17 cellular contexts compared by ENCODE assay signal in genomic region chr2:166282178-166282577, GRCh38.
"Had no signal": no experiment of that assay in that cellular context is flagged by ENCODE, and none has a peak within 500 bp of the region (broad histone marks: within the 10 kb centered on the region; RNA-seq: fewer than 3 reads in every experiment).

No MANE protein-coding gene starts in this region.

- DNase-seq: activated CD4-positive, alpha-beta T cell treated with anti-CD3 and anti-CD28 coated beads for 1 hour; activated CD4-positive, alpha-beta T cell treated with anti-CD3 and anti-CD28 coated beads, Interleukin-2, amount 50 U/mL, for 4 hours; activated naive CD4-positive, alpha-beta T cell; activated naive CD8-positive, alpha-beta T cell treated with anti-CD3 and anti-CD28 coated beads, Interleukin-2, amount 10 ng/mL, durations not matched to agents 7 days and 5 days; activated T-cell treated with anti-CD3 and anti-CD28 coated beads for 4 hours; central memory CD4-positive, alpha-beta T cell; glutamatergic neuron; hypothalamus; left ventricle myocardium inferior; natural killer cell; posterior cingulate gyrus; retina; stimulated activated CD4-positive, alpha-beta T cell treated with anti-CD3 and anti-CD28 coated beads, Interleukin-2, amount 100 ng/mL, for 48 hours; stimulated activated naive B cell treated with anti-CD40 and anti-IgM and Interleukin-4, amounts not matched to agents 10 μg/mL and 1 μg/mL and 100 μg/mL, for 72 hours; thyroid gland had no signal

- ATAC-seq: natural killer cell; stimulated activated naive B cell treated with anti-CD40 and anti-IgM and Interleukin-4, amounts not matched to agents 10 μg/mL and 1 μg/mL and 100 μg/mL, for 72 hours had no signal

- H3K4me3 ChIP-seq: coronary artery, esophagus muscularis mucosa, left ventricle myocardium inferior, thyroid gland had no signal
